Comparison of ENCODE assay signal across 15 cellular contexts in the genomic region with DNA sequence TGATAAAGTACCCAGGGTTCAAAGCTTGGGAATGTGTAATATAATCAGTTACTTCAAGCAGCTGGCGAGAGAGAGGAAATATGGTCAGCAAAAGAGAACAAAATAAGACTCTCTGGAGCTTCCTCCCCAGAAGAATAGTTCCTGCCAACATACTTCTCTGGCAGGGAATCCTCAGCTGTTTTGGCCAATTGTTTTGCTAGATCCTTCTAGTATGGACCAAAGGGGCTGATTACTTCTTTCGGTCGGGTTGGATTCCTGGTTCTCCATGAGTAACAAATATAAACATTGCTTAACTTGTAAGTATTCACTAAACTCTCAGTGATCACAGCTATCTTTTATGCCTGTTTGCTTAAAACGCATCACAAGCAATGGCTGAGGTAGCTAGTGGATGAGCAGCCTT. TPM values are rescaled to one million over a fixed set of nuclear protein-coding genes. Genes with fewer than 3 reads are reported as not detected.
A peak's percentile ranks its signal among the peaks of the same experiment; 100 is the strongest.
DNase-seq lines count a peak whose midpoint lies in the region; ATAC-seq and TF ChIP-seq lines count a peak whose summit lies in the region.
"Had no signal": no experiment of that assay in that cellular context is flagged by ENCODE, and none has a peak within 500 bp of the region (broad histone marks: within the 10 kb centered on the region; RNA-seq: fewer than 3 reads in every experiment).

No MANE protein-coding gene starts in this region.

- H3K36me3 Mint-ChIP-seq in MCF 10A (ENCODE audit: insufficient read depth, unreplicated experiment), result peaks cover 21% of the 10 kb centered on the region

- POLR2A ChIA-PET in MCF 10A (lab: Yijun Ruan, JAX), result no interaction called here

- H3K4me3 ChIP-seq in breast epithelium (no peak overlapping the region), aorta (ENCODE audit: low read length in 2 of 2) (no peak overlapping the region)

- ATAC-seq in aorta (ENCODE audit: low FRiP score), result peak; percentile 73
- no peak for ATAC-seq in HG02981 (IDR thresholded peaks at IDR 0.05; ENCODE audit: unreplicated experiment)
- ATAC-seq: HCT116; stimulated activated naive CD8-positive, alpha-beta T cell treated with anti-CD3 and anti-CD28 coated beads, Interleukin-15, Interleukin-2, amounts not matched to agents 100 U/mL and 50 U/mL, for 24 hours had no signal

- no peaks in the 10 kb centered on the region for H3K4me1 Mint-ChIP-seq in MCF 10A (ENCODE audit: insufficient read depth, unreplicated experiment)

- TF ChIP-seq POLR2A in breast epithelium (IDR thresholded peaks at IDR 0.05), result no peak

- TF ChIP-seq CTCF in breast epithelium (IDR thresholded peaks at IDR 0.05) (no peak), MCF 10A (IDR thresholded peaks at IDR 0.05; ENCODE audit: unreplicated experiment) (no peak), GM20000 (IDR thresholded peaks at IDR 0.05; ENCODE audit: extremely low read depth, missing control alignments) (no peak)

- peak overlapping the region; percentile 49 to 55 for H3K27ac ChIP-seq in breast epithelium
- no peak overlapping the region for H3K27ac ChIP-seq in aorta (ENCODE audit: low read depth in 1 of 2, low read length in 2 of 2)
- H3K27ac ChIP-seq: 22Rv1 had no signal

- H3K9me3 ChIP-seq in breast epithelium, result no peaks in the 10 kb centered on the region
- no peaks in the 10 kb centered on the region for H3K9me3 ChIP-seq in aorta (ENCODE audit: control insufficient read depth, low read length)

- CTCF ChIA-PET in MCF 10A (lab: Yijun Ruan, JAX), result interaction anchor here (0.5 kb wide), 1 partner anchor 38 kb away, joined by 3 read pairs; no protein-coding TSS in a partner anchor

- BruUV-seq in MCF 10A (replicated peaks; lab: Mats Ljungman, UMichigan), result no TSS peak

- H3K27ac Mint-ChIP-seq in MCF 10A (ENCODE audit: low read depth, unreplicated experiment), result no peak overlapping the region

- H3K27me3 Mint-ChIP-seq in MCF 10A (ENCODE audit: insufficient read depth, unreplicated experiment), result no peaks in the 10 kb centered on the region

- 38 to 43% methylated on average over 4 of the region's 4 CpGs for WGBS in aorta, 2 donors

- H3K9me3 Mint-ChIP-seq in MCF 10A (ENCODE audit: unreplicated experiment), result no peaks in the 10 kb centered on the region

- H3K36me3 ChIP-seq in breast epithelium, result peaks cover 6% of the 10 kb centered on the region
- H3K36me3 ChIP-seq in aorta (ENCODE audit: control insufficient read depth in 1 of 2, insufficient read depth in 2 of 2, low read length in 1 of 2), result peaks cover 3 to 6% of the 10 kb centered on the region in 2 donors

- H3K27me3 ChIP-seq in breast epithelium, result no peaks in the 10 kb centered on the region
- no peaks in the 10 kb centered on the region for H3K27me3 ChIP-seq in aorta (ENCODE audit: control insufficient read depth in 1 of 2, insufficient read depth in 2 of 2, low read length in 1 of 2)

- no peak overlapping the region for H3K4me3 Mint-ChIP-seq in MCF 10A (ENCODE audit: unreplicated experiment)

- no peak for DNase-seq in breast epithelium (ENCODE audit: low spot score in 2 of 2)
- DNase-seq in MCF 10A (ENCODE audit: unreplicated experiment), result no peak
- peak; percentile 99 for DNase-seq in fibroblast of peridontal ligament (ENCODE audit: extremely low read depth)
- DNase-seq in myocyte (ENCODE audit: low read depth), result peak; percentile 77
- no peak for DNase-seq in aorta
- no peak for DNase-seq in NCI-H1694 treated with DMSO at 0.1 percent for 48 hours (lab: John Stamatoyannopoulos, UW)
- DNase-seq in GM20000 (ENCODE audit: low spot score), result no peak
- DNase-seq: activated CD4-positive, alpha-beta T cell treated with anti-CD3 and anti-CD28 coated beads, Interleukin-2, amount 50 U/mL, for 4 hours; effector memory CD4-positive, alpha-beta T cell; NCI-H2081; stimulated activated CD4-positive, alpha-beta T cell treated with anti-CD3 and anti-CD28 coated beads, Interleukin-2, amount 100 ng/mL, for 48 hours; stimulated activated naive CD8-positive, alpha-beta T cell treated with anti-CD3 and anti-CD28 coated beads, Interleukin-15, Interleukin-2, amounts not matched to agents 100 U/mL and 50 U/mL, for 24 hours had no signal

- intact Hi-C loops in breast epithelium (cut with DNase I; ENCODE audit: low total_unique reads) (no loop called here), MCF 10A (cut with micrococcal nuclease) (no loop called here), aorta (cut with DNase I) (no loop called here)

- H3K4me1 ChIP-seq in breast epithelium (no peaks in the 10 kb centered on the region), aorta (ENCODE audit: control insufficient read depth in 1 of 2, insufficient read depth in 2 of 2, low read length in 2 of 2) (peaks cover 0 to 3% of the 10 kb centered on the region in 2 donors)

RNA-seq across cellular contexts. Expression of a gene that starts 27.9 kb away (rescaled TPM):
- total RNA-seq in breast epithelium (10 to 100 TPM; 15.1 to 27.7 (median 16.6) TPM), MCF 10A (2022) (4.4 and 5.3 TPM in 2 replicates), myocyte (7.2 and 8.2 TPM in 2 replicates), aorta (10 to 100 TPM; 15.9 to 22.5 TPM)
- 5.5 TPM for polyA plus RNA-seq in myocyte (2012)
- 1 to 10 TPM; 7.2 to 7.5 TPM for polyA plus RNA-seq in aorta

RNA-seq across cellular contexts. Expression of a gene that starts 31.4 kb away (rescaled TPM):
- total RNA-seq in breast epithelium (10 to 100 TPM; 58.9 to 88.5 (median 68.5) TPM), MCF 10A (2022) (54.4 and 63.6 TPM in 2 replicates), myocyte (39.8 and 46.2 TPM in 2 replicates), aorta (100 to 1,000 TPM in 1 of 2 donors, 10 to 100 TPM in 1; 86.5 to 112 TPM)
- polyA plus RNA-seq in myocyte (2012), result 64.6 TPM
- polyA plus RNA-seq in aorta, result 10 to 100 TPM; 44.2 to 62.4 TPM

RNA-seq across cellular contexts. Expression of a gene that starts 38.7 kb away (rescaled TPM):
- total RNA-seq in breast epithelium, result 10 to 100 TPM; 19.3 to 25.9 (median 20.6) TPM
- 5.3 and 5.9 TPM in 2 replicates for total RNA-seq in MCF 10A (2022)
- 40.1 and 40.6 TPM in 2 replicates for total RNA-seq in myocyte
- 34.4 TPM for polyA plus RNA-seq in myocyte (2012)
- total RNA-seq in aorta, result 10 to 100 TPM; 18.8 to 20.3 TPM
- 10 to 100 TPM; 19.7 to 31.9 TPM for polyA plus RNA-seq in aorta

Comparison
In these comparisons a context has a peak if more than half of its experiments do, and no peak if none do; other contexts are left out.
1. DNase-seq: peak in fibroblast of peridontal ligament (single experiment) and myocyte (single experiment); none in breast epithelium (0 of 2), MCF 10A (single experiment), aorta (0 of 2), NCI-H1694 treated with DMSO at 0.1 percent for 48 hours (single experiment) and GM20000 (single experiment).
2. H3K27ac ChIP-seq: peak in breast epithelium (2 of 2); none in aorta (0 of 2).